1 cellular context compared by ENCODE assay signal in the genomic region with DNA sequence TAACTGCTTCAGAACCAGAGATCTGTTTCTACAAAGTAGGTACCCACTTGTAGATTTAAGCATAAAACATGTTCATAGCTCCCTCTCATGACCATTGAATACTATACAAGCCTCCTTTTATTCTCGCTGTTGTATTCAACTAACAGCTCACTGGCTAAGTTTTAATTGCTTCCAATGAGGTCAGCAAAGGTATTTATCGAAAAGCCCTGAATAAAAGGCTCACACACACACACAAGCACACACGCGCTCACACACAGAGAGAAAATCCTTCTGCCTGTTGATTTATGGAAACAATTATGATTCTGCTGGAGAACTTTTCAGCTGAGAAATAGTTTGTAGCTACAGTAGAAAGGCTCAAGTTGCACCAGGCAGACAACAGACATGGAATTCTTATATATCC.
TF ChIP-seq lines count a peak whose summit lies in the region.

A gene with protein sequence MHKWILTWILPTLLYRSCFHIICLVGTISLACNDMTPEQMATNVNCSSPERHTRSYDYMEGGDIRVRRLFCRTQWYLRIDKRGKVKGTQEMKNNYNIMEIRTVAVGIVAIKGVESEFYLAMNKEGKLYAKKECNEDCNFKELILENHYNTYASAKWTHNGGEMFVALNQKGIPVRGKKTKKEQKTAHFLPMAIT (plus strand): TSS at position 222 of the 400 bp plus-strand sequence. CDS start 1,056 bp downstream, outside the sequence.

TF ChIP-seq in IMR-90, 13 proteins besides CTCF, POLR2A, EP300 and RAD21 (continued from another document):
- TF ChIP-seq, protein P1, sequence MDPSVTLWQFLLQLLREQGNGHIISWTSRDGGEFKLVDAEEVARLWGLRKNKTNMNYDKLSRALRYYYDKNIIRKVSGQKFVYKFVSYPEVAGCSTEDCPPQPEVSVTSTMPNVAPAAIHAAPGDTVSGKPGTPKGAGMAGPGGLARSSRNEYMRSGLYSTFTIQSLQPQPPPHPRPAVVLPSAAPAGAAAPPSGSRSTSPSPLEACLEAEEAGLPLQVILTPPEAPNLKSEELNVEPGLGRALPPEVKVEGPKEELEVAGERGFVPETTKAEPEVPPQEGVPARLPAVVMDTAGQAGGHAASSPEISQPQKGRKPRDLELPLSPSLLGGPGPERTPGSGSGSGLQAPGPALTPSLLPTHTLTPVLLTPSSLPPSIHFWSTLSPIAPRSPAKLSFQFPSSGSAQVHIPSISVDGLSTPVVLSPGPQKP (IDR thresholded peaks at IDR 0.05; ENCODE audit: borderline replicate concordance, low read depth, low read length), result no peak
TF ChIP-seq in IMR-90: peak in this region for 2.
